ENCODE assay signal across 11 cellular contexts in genomic region chr15:70826634-70827033, GRCh38. TPM values are rescaled to one million over a fixed set of nuclear protein-coding genes. Genes with fewer than 3 reads are reported as not detected.
DNase-seq lines count a peak whose midpoint lies in the region; ATAC-seq and TF ChIP-seq lines count a peak whose summit lies in the region.
"Had no signal": no experiment of that assay in that cellular context is flagged by ENCODE, and none has a peak within 500 bp of the region (broad histone marks: within the 10 kb centered on the region; RNA-seq: fewer than 3 reads in every experiment).

No MANE protein-coding gene starts in this region.

- H3K27me3 ChIP-seq in breast epithelium: no peaks in the 10 kb centered on the region
- H3K27me3 ChIP-seq in kidney epithelial cell (ENCODE audit: control insufficient read depth, insufficient read depth, low read length): no peaks in the 10 kb centered on the region

- TF ChIP-seq CTCF in MCF 10A (IDR thresholded peaks at IDR 0.05; ENCODE audit: unreplicated experiment) (no peak), breast epithelium (IDR thresholded peaks at IDR 0.05) (no peak), kidney epithelial cell (IDR thresholded peaks at IDR 0.05; ENCODE audit: insufficient read depth, low read length, poor library complexity, severe bottlenecking) (no peak)

- H3K36me3 Mint-ChIP-seq in MCF 10A (ENCODE audit: insufficient read depth, unreplicated experiment) (no peaks in the 10 kb centered on the region), T-helper 17 cell (ENCODE audit: low read depth) (no peaks in the 10 kb centered on the region)
- H3K36me3 Mint-ChIP-seq: stimulated activated memory B cell treated with anti-CD40 and anti-IgM and Interleukin-4, amounts not matched to agents 10 μg/mL and 1 μg/mL and 100 μg/mL, for 72 hours had no signal

- no peaks in the 10 kb centered on the region for H3K4me1 ChIP-seq in breast epithelium

- BruUV-seq in MCF 10A (replicated peaks; lab: Mats Ljungman, UMichigan): no TSS peak

- H3K27ac Mint-ChIP-seq in MCF 10A (ENCODE audit: low read depth, unreplicated experiment) (peak overlapping the region; percentile 89), T-helper 17 cell (no peak overlapping the region)
- H3K27ac Mint-ChIP-seq: stimulated activated memory B cell treated with anti-CD40 and anti-IgM and Interleukin-4, amounts not matched to agents 10 μg/mL and 1 μg/mL and 100 μg/mL, for 72 hours had no signal

- no peaks in the 10 kb centered on the region for H3K9me3 Mint-ChIP-seq in MCF 10A (ENCODE audit: unreplicated experiment)
- H3K9me3 Mint-ChIP-seq: central memory CD8-positive, alpha-beta T cell; neural crest cell; stimulated activated memory B cell treated with anti-CD40 and anti-IgM and Interleukin-4, amounts not matched to agents 10 μg/mL and 1 μg/mL and 100 μg/mL, for 72 hours had no signal

- H3K9me3 ChIP-seq in breast epithelium: no peaks in the 10 kb centered on the region
- H3K9me3 ChIP-seq in T-helper 17 cell (ENCODE audit: control insufficient read depth, low read length, poor library complexity, severe bottlenecking): no peaks in the 10 kb centered on the region

- no peaks in the 10 kb centered on the region for H3K36me3 ChIP-seq in breast epithelium
- no peaks in the 10 kb centered on the region for H3K36me3 ChIP-seq in kidney epithelial cell (ENCODE audit: control insufficient read depth, insufficient read depth, low read length)

- POLR2A ChIA-PET in MCF 10A (lab: Yijun Ruan, JAX): interaction anchor here (0.7 to 2.2 kb wide), 6 partner anchors 13 to 63 kb away, joined by 3 to 10 read pairs (median 3); partner anchors contain the start of gene UACA

- H3K27ac ChIP-seq in breast epithelium: no peak overlapping the region

- CTCF ChIA-PET in MCF 10A (lab: Yijun Ruan, JAX): interaction anchor here (0.6 to 3.6 kb wide), 13 partner anchors 8 to 172 kb away, joined by 3 to 109 read pairs (median 6); partner anchors contain the start of gene LARP6

- intact Hi-C loops in MCF 10A (cut with micrococcal nuclease) (no loop called here), breast epithelium (cut with DNase I; ENCODE audit: low total_unique reads) (no loop called here)

- ATAC-seq in HG03439 (IDR thresholded peaks at IDR 0.05; ENCODE audit: unreplicated experiment) (no peak), T-helper 17 cell (no peak), GM18909 (IDR thresholded peaks at IDR 0.05; ENCODE audit: poor library complexity, unreplicated experiment) (no peak)
- ATAC-seq: stimulated activated memory B cell treated with anti-CD40 and anti-IgM and Interleukin-4, amounts not matched to agents 10 μg/mL and 1 μg/mL and 100 μg/mL, for 72 hours had no signal

- TF ChIP-seq POLR2A in breast epithelium (IDR thresholded peaks at IDR 0.05): no peak

- no peaks in the 10 kb centered on the region for H3K27me3 Mint-ChIP-seq in MCF 10A (ENCODE audit: insufficient read depth, unreplicated experiment)
- peaks cover 56% of the 10 kb centered on the region for H3K27me3 Mint-ChIP-seq in T-helper 17 cell

- H3K4me3 Mint-ChIP-seq in MCF 10A (ENCODE audit: unreplicated experiment) (no peak overlapping the region), T-helper 17 cell (no peak overlapping the region)
- H3K4me3 Mint-ChIP-seq: central memory CD8-positive, alpha-beta T cell; neural crest cell; stimulated activated memory B cell treated with anti-CD40 and anti-IgM and Interleukin-4, amounts not matched to agents 10 μg/mL and 1 μg/mL and 100 μg/mL, for 72 hours had no signal

- peak; percentile 85 for DNase-seq in MCF 10A (ENCODE audit: unreplicated experiment)
- no peak for DNase-seq in breast epithelium (ENCODE audit: low spot score in 2 of 2)
- DNase-seq in astrocyte of the hippocampus (ENCODE audit: low read depth, low spot score): peak; percentile 22
- peak; percentile 26 for DNase-seq in kidney epithelial cell (ENCODE audit: low read depth)
- no peak for DNase-seq in T-helper 17 cell
- DNase-seq in activated CD4-positive, alpha-beta T cell treated with anti-CD3 and anti-CD28 coated beads, Interleukin-2, amount 50 U/mL, for 1 hour: no peak

- H3K4me3 ChIP-seq in breast epithelium: no peak overlapping the region
- H3K4me3 ChIP-seq in kidney epithelial cell (ENCODE audit: low read depth, low read length): no peak overlapping the region

- H3K4me1 Mint-ChIP-seq in MCF 10A (ENCODE audit: insufficient read depth, unreplicated experiment) (peaks cover 16% of the 10 kb centered on the region), T-helper 17 cell (peaks cover 3% of the 10 kb centered on the region)
- H3K4me1 Mint-ChIP-seq: central memory CD8-positive, alpha-beta T cell; stimulated activated memory B cell treated with anti-CD40 and anti-IgM and Interleukin-4, amounts not matched to agents 10 μg/mL and 1 μg/mL and 100 μg/mL, for 72 hours had no signal

RNA-seq across cellular contexts. Expression of gene LARP6, which starts 27.3 kb away (rescaled TPM):
- total RNA-seq in MCF 10A (2022): 67.3 and 77.5 TPM in 2 replicates
- 10 to 100 TPM; 18.6 to 72.5 (median 40.0) TPM for total RNA-seq in breast epithelium
- 52.8 and 101 TPM in 2 replicates for total RNA-seq in kidney epithelial cell
- total RNA-seq in T-helper 17 cell: under 1 TPM in 1 of 2 donors, not detected in 1; 0.35 TPM

Comparison
In these comparisons a context has a peak if more than half of its experiments do, and no peak if none do; other contexts are left out.
1. DNase-seq: peak in MCF 10A (single experiment), astrocyte of the hippocampus (single experiment) and kidney epithelial cell (single experiment); none in breast epithelium (0 of 2), T-helper 17 cell (0 of 3) and activated CD4-positive, alpha-beta T cell treated with anti-CD3 and anti-CD28 coated beads, Interleukin-2, amount 50 U/mL, for 1 hour (single experiment).
2. RNA of gene LARP6, which starts 27.3 kb away (total RNA-seq): 52.8 to 101 TPM in kidney epithelial cell, 67.3 to 77.5 TPM in MCF 10A and 18.6 to 72.5 TPM in breast epithelium; 0.35 TPM in T-helper 17 cell; every median in the first group is over 10 times any median in the second.